Comparison of ENCODE assay signal across 9 cellular contexts in genomic region chr12:6965026-6965661, GRCh38. TPM values are rescaled to one million over a fixed set of nuclear protein-coding genes. Genes with fewer than 3 reads are reported as not detected.
DNase-seq lines count a peak whose midpoint lies in the region; ATAC-seq and TF ChIP-seq lines count a peak whose summit lies in the region.
"Had no signal": no experiment of that assay in that cellular context is flagged by ENCODE, and none has a peak within 500 bp of the region (broad histone marks: within the 10 kb centered on the region; RNA-seq: fewer than 3 reads in every experiment).

No MANE protein-coding gene starts in this region.

- peaks cover 24% of the 10 kb centered on the region for H3K4me1 Mint-ChIP-seq in chondrocyte (ENCODE audit: low read depth)

- peak; percentile 93 for TF ChIP-seq CTCF in chondrocyte (IDR thresholded peaks at IDR 0.05)

- H3K27ac Mint-ChIP-seq in chondrocyte (ENCODE audit: unreplicated experiment) = peak overlapping the region; percentile 81

- peaks cover 14% of the 10 kb centered on the region for H3K36me3 Mint-ChIP-seq in chondrocyte (ENCODE audit: low read depth)

- ATAC-seq in HG02973 (IDR thresholded peaks at IDR 0.05; ENCODE audit: unreplicated experiment) (peak; percentile 36), left lobe of liver (peak; percentile 68), GM19452 (IDR thresholded peaks at IDR 0.05; ENCODE audit: unreplicated experiment) (no peak)

- H3K27me3 Mint-ChIP-seq in chondrocyte (ENCODE audit: low read depth) = no peaks in the 10 kb centered on the region

- H3K9me3 Mint-ChIP-seq in chondrocyte (ENCODE audit: low read depth) = no peaks in the 10 kb centered on the region

- H3K4me3 Mint-ChIP-seq in chondrocyte (ENCODE audit: unreplicated experiment) = no peak overlapping the region

- DNase-seq in ELF-1 (ENCODE audit: low read depth, low spot score) (peak; percentile 91), NCI-H2227 treated with DMSO at 0.1 percent for 48 hours (lab: John Stamatoyannopoulos, UW) (peak; percentile 65), chondrocyte (ENCODE audit: low spot score) (no peak), left lobe of liver (ENCODE audit: low spot score) (peak; percentile 86)
- peak; percentile 84 for DNase-seq in activated CD4-positive, CD25-positive, alpha-beta regulatory T cell treated with anti-CD3 and anti-CD28 coated beads, Interleukin-2, amount 50 U/mL, for 72 hours
- DNase-seq in stimulated activated CD4-positive, alpha-beta T cell treated with anti-CD3 and anti-CD28 coated beads, Interleukin-2, amount 100 ng/mL, for 4 hours (ENCODE audit: low read depth) = peak; percentile 88

RNA-seq across cellular contexts. Expression of gene PHB2, which starts 5.3 kb away (rescaled TPM):
- total RNA-seq in chondrocyte = 129 to 135 TPM (median 129 TPM) in 3 replicates
- total RNA-seq in left lobe of liver = 129 TPM

RNA-seq across cellular contexts. Expression of gene EMG1, which starts 5.6 kb away (rescaled TPM):
- 25.0 to 35.1 TPM (median 26.5 TPM) in 3 replicates for total RNA-seq in chondrocyte
- 16.1 TPM for total RNA-seq in left lobe of liver

RNA-seq across cellular contexts. Expression of gene PTPN6, which starts 14.0 kb away (rescaled TPM):
- total RNA-seq in chondrocyte (0.51 to 0.65 TPM in 2 of 3 replicates, not detected in the other), left lobe of liver (17.8 TPM)

RNA-seq across cellular contexts. Expression of gene C12orf57, which starts 21.3 kb away (rescaled TPM):
- total RNA-seq in chondrocyte (230 to 244 TPM (median 233 TPM) in 3 replicates), left lobe of liver (86.3 TPM)

RNA-seq across cellular contexts. Expression of gene RNU7-1, which starts 21.5 kb away (rescaled TPM):
- total RNA-seq in chondrocyte (not detected in 3 replicates), left lobe of liver (not detected)
- total RNA-seq: subcutaneous adipose tissue had no signal

Comparison
In these comparisons a context has a peak if more than half of its experiments do, and no peak if none do; other contexts are left out.
1. RNA of gene PTPN6, which starts 14.0 kb away (total RNA-seq): 17.8 TPM in left lobe of liver (single experiment); 0.51 to 0.65 TPM in chondrocyte; every median in the first group is over 10 times any median in the second.